8 cellular contexts compared by ENCODE assay signal in the genomic region with DNA sequence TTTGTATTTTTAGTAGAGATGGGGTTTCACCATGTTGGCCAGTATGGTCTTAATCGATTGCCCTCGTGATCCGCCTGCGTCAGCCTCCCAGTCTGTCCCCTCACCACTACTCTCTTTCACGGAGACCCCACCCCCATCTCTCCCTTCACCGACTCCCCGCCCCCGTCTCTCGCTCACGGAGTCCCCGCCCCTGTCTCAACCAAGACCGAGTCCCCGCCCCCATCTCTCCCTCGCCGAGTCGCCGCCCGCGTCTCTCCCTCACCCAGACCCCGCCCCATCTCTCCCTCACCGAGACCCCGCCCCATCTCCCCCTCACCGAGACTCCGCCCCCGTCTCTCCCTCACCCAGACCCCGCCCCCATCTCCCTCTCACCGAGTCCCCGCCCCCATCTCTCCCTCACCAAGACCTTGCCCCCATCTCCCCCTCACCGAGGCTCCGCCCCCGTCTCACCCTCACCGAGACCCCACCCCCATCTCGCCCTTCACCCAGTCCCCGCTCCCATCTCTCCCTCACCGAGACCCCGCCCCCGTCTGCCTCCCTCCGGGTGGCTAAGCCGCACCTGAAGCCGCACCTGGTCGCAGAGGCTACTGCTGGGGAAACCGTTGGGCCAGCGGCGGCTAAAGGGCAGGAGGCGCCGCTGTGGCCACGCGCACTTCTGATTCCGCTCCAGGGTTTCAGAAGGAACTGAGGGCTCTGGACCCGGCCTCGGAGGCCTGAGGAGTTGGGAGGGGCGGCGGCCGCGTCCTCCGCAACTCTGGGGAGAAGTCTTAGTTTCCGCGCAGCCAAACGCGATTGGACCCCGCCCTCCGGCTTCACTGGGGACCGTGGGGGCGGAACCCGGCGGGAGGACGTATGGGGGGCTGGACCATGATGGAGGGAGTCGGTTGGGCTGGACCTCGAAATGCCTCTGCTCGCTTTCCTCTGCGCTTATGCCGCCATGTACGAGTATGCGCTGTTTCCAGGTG. TPM values are rescaled to one million over a fixed set of nuclear protein-coding genes. Genes with fewer than 3 reads are reported as not detected.
A peak's percentile ranks its signal among the peaks of the same experiment; 100 is the strongest.
DNase-seq lines count a peak whose midpoint lies in the region; ATAC-seq and TF ChIP-seq lines count a peak whose summit lies in the region.

No MANE protein-coding gene starts in this region.

- no peaks in the 10 kb centered on the region for H3K27me3 Mint-ChIP-seq in activated CD4-positive, alpha-beta T cell treated with anti-CD3 and anti-CD28 coated beads, Interleukin-2, amount 10 ng/mL, durations not matched to agents 7 days and 5 days

- H3K27ac Mint-ChIP-seq in activated CD4-positive, alpha-beta T cell treated with anti-CD3 and anti-CD28 coated beads, Interleukin-2, amount 10 ng/mL, durations not matched to agents 7 days and 5 days, result peak overlapping the region; percentile 98

- CTCF ChIA-PET in AG04450 (lab: Charles Lee), result interaction anchor here (0.6 kb wide), 1 partner anchor 142 kb away, joined by 4 read pairs; no protein-coding TSS in a partner anchor
- CTCF ChIA-PET in activated CD4-positive, alpha-beta T cell treated with anti-CD3 and anti-CD28 coated beads, Interleukin-2, amount 10 ng/mL, durations not matched to agents 7 days and 5 days (lab: Charles Lee), result no interaction called here

- H3K9me3 Mint-ChIP-seq in activated CD4-positive, alpha-beta T cell treated with anti-CD3 and anti-CD28 coated beads, Interleukin-2, amount 10 ng/mL, durations not matched to agents 7 days and 5 days, result peaks cover 2% of the 10 kb centered on the region

- no peaks in the 10 kb centered on the region for H3K27me3 ChIP-seq in AG04450 (ENCODE audit: control insufficient read depth, insufficient read depth, low read length)

- H3K27ac ChIP-seq in AG04450 (ENCODE audit: low read depth, low read length), result peak overlapping the region; percentile 91

- H3K36me3 Mint-ChIP-seq in activated CD4-positive, alpha-beta T cell treated with anti-CD3 and anti-CD28 coated beads, Interleukin-2, amount 10 ng/mL, durations not matched to agents 7 days and 5 days (ENCODE audit: low read depth), result no peaks in the 10 kb centered on the region

- ATAC-seq in HG03280 (IDR thresholded peaks at IDR 0.05; ENCODE audit: unreplicated experiment), result peak; percentile 75

- peaks cover 34% of the 10 kb centered on the region for H3K4me1 Mint-ChIP-seq in activated CD4-positive, alpha-beta T cell treated with anti-CD3 and anti-CD28 coated beads, Interleukin-2, amount 10 ng/mL, durations not matched to agents 7 days and 5 days

- H3K4me3 Mint-ChIP-seq in activated CD4-positive, alpha-beta T cell treated with anti-CD3 and anti-CD28 coated beads, Interleukin-2, amount 10 ng/mL, durations not matched to agents 7 days and 5 days, result peak overlapping the region; percentile 81

- DNase-seq in AG04450 (ENCODE audit: low read depth, low spot score) (peak; percentile 91), NCI-H524 (lab: John Stamatoyannopoulos, UW) (peak; percentile 94 to 99), cortex of kidney (lab: John Stamatoyannopoulos, UW) (peak; percentile 28), left kidney (ENCODE audit: low read depth, low spot score) (peak; percentile 99)
- peak; percentile 99 for DNase-seq in activated CD4-positive, alpha-beta T cell treated with anti-CD3 and anti-CD28 coated beads, Interleukin-2, amount 10 ng/mL, durations not matched to agents 7 days and 5 days
- peak; percentile 98 for DNase-seq in stimulated activated CD4-positive, alpha-beta T cell treated with anti-CD3 and anti-CD28 coated beads, Interleukin-1b, Interleukin-23, amount 100 ng/mL, for 48 hours

- POLR2A ChIA-PET in AG04450 (lab: Yijun Ruan, JAX), result interaction anchor here (0.7 to 0.9 kb wide), 3 partner anchors 17 to 326 kb away, joined by 4 to 13 read pairs (median 10); a partner anchor contains a TSS
- POLR2A ChIA-PET in activated CD4-positive, alpha-beta T cell treated with anti-CD3 and anti-CD28 coated beads, Interleukin-2, amount 10 ng/mL, durations not matched to agents 7 days and 5 days (lab: Charles Lee), result no interaction called here

- peak overlapping the region; percentile 85 for H3K4me3 ChIP-seq in AG04450 (ENCODE audit: low read depth, low read length)

- peak; percentile 64 for TF ChIP-seq POLR2A in GM18951 (IDR thresholded peaks at IDR 0.05; ENCODE audit: extremely low read depth, insufficient read depth, insufficient read length)

- TF ChIP-seq CTCF in AG04450 (IDR thresholded peaks at IDR 0.05; ENCODE audit: low read depth, low read length), result no peak

- in situ Hi-C loops in GM18951 (cut with MboI; ENCODE audit: low sequenced_read_pairs, unreplicated experiment), result no loop called here

- H3K9me3 ChIP-seq in AG04450 (ENCODE audit: control insufficient read depth, insufficient read depth, low read length), result peaks cover 7% of the 10 kb centered on the region; the same call in 1 of the 2 replicates

RNA-seq across cellular contexts. Expression of a gene that starts 17.1 kb away (rescaled TPM):
- 8.3 and 9.2 TPM in 2 replicates for polyA plus RNA-seq in AG04450 (2011; rRNA removed)
- 6.9 and 8.0 TPM in 2 replicates for polyA minus RNA-seq in AG04450 (2011; rRNA and poly(A)+ RNA removed)
- total RNA-seq in activated CD4-positive, alpha-beta T cell treated with anti-CD3 and anti-CD28 coated beads, Interleukin-2, amount 10 ng/mL, durations not matched to agents 7 days and 5 days, result 1 to 10 TPM; 6.9 to 8.2 TPM

RNA-seq across cellular contexts. Expression of a gene that starts 33.2 kb away (rescaled TPM):
- polyA plus RNA-seq in AG04450 (2011; rRNA removed), result 23.6 and 28.6 TPM in 2 replicates
- 9.6 and 13.5 TPM in 2 replicates for polyA minus RNA-seq in AG04450 (2011; rRNA and poly(A)+ RNA removed)
- 10 to 100 TPM; 20.9 to 25.6 TPM for total RNA-seq in activated CD4-positive, alpha-beta T cell treated with anti-CD3 and anti-CD28 coated beads, Interleukin-2, amount 10 ng/mL, durations not matched to agents 7 days and 5 days

RNA-seq across cellular contexts. Expression of a gene that starts 42.1 kb away (rescaled TPM):
- polyA plus RNA-seq in AG04450 (2011; rRNA removed), result 591 and 734 TPM in 2 replicates
- 75.3 and 86.5 TPM in 2 replicates for polyA minus RNA-seq in AG04450 (2011; rRNA and poly(A)+ RNA removed)
- total RNA-seq in activated CD4-positive, alpha-beta T cell treated with anti-CD3 and anti-CD28 coated beads, Interleukin-2, amount 10 ng/mL, durations not matched to agents 7 days and 5 days, result 100 to 1,000 TPM; 313 to 349 TPM

RNA-seq across cellular contexts. Expression of a gene that starts 49.5 kb away (rescaled TPM):
- 33.6 and 42.7 TPM in 2 replicates for polyA plus RNA-seq in AG04450 (2011; rRNA removed)
- polyA minus RNA-seq in AG04450 (2011; rRNA and poly(A)+ RNA removed), result 13.5 and 19.1 TPM in 2 replicates
- 10 to 100 TPM; 87.1 to 92.5 TPM for total RNA-seq in activated CD4-positive, alpha-beta T cell treated with anti-CD3 and anti-CD28 coated beads, Interleukin-2, amount 10 ng/mL, durations not matched to agents 7 days and 5 days

Comparison
In these comparisons a context has a peak if more than half of its experiments do, and no peak if none do; other contexts are left out.
1. Peak in every context shown above with its lines: DNase-seq, ATAC-seq, H3K4me3 ChIP-seq and H3K27ac ChIP-seq.
2. DNase-seq: peak in every context shown above with its lines; median percentile 99 in activated CD4-positive, alpha-beta T cell treated with anti-CD3 and anti-CD28 coated beads, Interleukin-2, amount 10 ng/mL, durations not matched to agents 7 days and 5 days; 99 in left kidney; 98 in stimulated activated CD4-positive, alpha-beta T cell treated with anti-CD3 and anti-CD28 coated beads, Interleukin-1b, Interleukin-23, amount 100 ng/mL, for 48 hours; 96 in NCI-H524; 91 in AG04450; 28 in cortex of kidney.